24 cellular contexts compared by ENCODE assay signal in genomic region chr4:40601641-40602040, GRCh38. TPM values are rescaled to one million over a fixed set of nuclear protein-coding genes. Genes with fewer than 3 reads are reported as not detected.
DNase-seq lines count a peak whose midpoint lies in the region; ATAC-seq, FAIRE-seq and TF ChIP-seq lines count a peak whose summit lies in the region.
"Had no signal": no experiment of that assay in that cellular context is flagged by ENCODE, and none has a peak within 500 bp of the region (broad histone marks: within the 10 kb centered on the region; RNA-seq: fewer than 3 reads in every experiment).

No MANE protein-coding gene starts in this region.

- ATAC-seq in SK-N-SH treated with all-trans-retinoic acid at 6 μM for 48 hours = no peak
- ATAC-seq: activated CD4-positive, CD25-positive, alpha-beta regulatory T cell treated with anti-CD3 and anti-CD28 coated beads, Interleukin-2, amount 50 U/mL, for 24 hours; effector memory CD8-positive, alpha-beta T cell had no signal

- peak; percentile 27 for DNase-seq in NK-92 treated with Interleukin-12 subunit alpha and Interleukin-12 subunit beta, amount 100 ng/mL, for 24 hours (lab: John Stamatoyannopoulos, UW)
- DNase-seq in NK-92 (lab: John Stamatoyannopoulos, UW; ENCODE audit: unreplicated experiment) = no peak
- DNase-seq in MV-4-11 (lab: John Stamatoyannopoulos, UW) = peak; percentile 98
- peak in 1 of 7 donors; percentile 40 for DNase-seq in adrenal gland
- no peak for DNase-seq in progenitor cell of endocrine pancreas (ENCODE audit: low spot score, unreplicated experiment)
- DNase-seq in urothelium cell line (ENCODE audit: low spot score) = no peak
- DNase-seq in effector memory CD4-positive, alpha-beta T cell = no peak
- DNase-seq: activated CD8-positive, alpha-beta memory T cell treated with anti-CD3 and anti-CD28 coated beads for 24 hours; activated T-cell treated with anti-CD3 and anti-CD28 coated beads, Interleukin-2, amount 50 U/mL, for 48 hours; COR-L47; effector memory CD8-positive, alpha-beta T cell; EL; IMR-90; MG63; NCI-H187 treated with DMSO at 0.1 percent for 48 hours; NCI-H774; Peyer's patch; SK-N-SH; stimulated activated CD4-positive, alpha-beta T cell treated with anti-CD3 and anti-CD28 coated beads, Interleukin-4, amount 100 ng/mL, for 24 hours had no signal

- H3K4me1 ChIP-seq in adrenal gland (replicated peaks in 1 of 2) = peaks cover 19 to 40% of the 10 kb centered on the region in 2 donors
- no peaks in the 10 kb centered on the region for H3K4me1 ChIP-seq in effector memory CD4-positive, alpha-beta T cell (ENCODE audit: control insufficient read depth, insufficient read depth, low read length, poor library complexity, severe bottlenecking)
- H3K4me1 ChIP-seq: Peyer's patch had no signal

- no peaks in the 10 kb centered on the region for H3K27me3 ChIP-seq in adrenal gland
- no peaks in the 10 kb centered on the region for H3K27me3 ChIP-seq in effector memory CD4-positive, alpha-beta T cell (replicated peaks; ENCODE audit: control insufficient read depth, insufficient read depth, low read length, poor library complexity, severe bottlenecking)
- H3K27me3 ChIP-seq: MG63, Peyer's patch had no signal

- H3K27ac ChIP-seq in adrenal gland = peak overlapping the region; percentile 52 to 90 (median 76)
- no peak overlapping the region for H3K27ac ChIP-seq in effector memory CD4-positive, alpha-beta T cell (ENCODE audit: insufficient read depth, low read length, poor library complexity, severe bottlenecking)
- H3K27ac ChIP-seq: 22Rv1, Peyer's patch had no signal

- H3K36me3 ChIP-seq in adrenal gland (replicated peaks in 1 of 2) = peaks cover 0 to 1% of the 10 kb centered on the region in 2 donors
- no peaks in the 10 kb centered on the region for H3K36me3 ChIP-seq in effector memory CD4-positive, alpha-beta T cell (ENCODE audit: control insufficient read depth, insufficient read depth, low read length)
- H3K36me3 ChIP-seq: MG63, Peyer's patch had no signal

- TF ChIP-seq POLR2A in adrenal gland (IDR thresholded peaks at IDR 0.05) = no peak

- H3K9me3 Mint-ChIP-seq in progenitor cell of endocrine pancreas (ENCODE audit: low read depth) = no peaks in the 10 kb centered on the region
- H3K9me3 Mint-ChIP-seq: activated naive CD4-positive, alpha-beta T cell treated with anti-CD3 and anti-CD28 coated beads, Interleukin-2, amount 50 U/mL, for 24 hours; effector memory CD8-positive, alpha-beta T cell had no signal

- no peaks in the 10 kb centered on the region for H3K9me3 ChIP-seq in adrenal gland (replicated peaks in 1 of 3)
- H3K9me3 ChIP-seq in effector memory CD4-positive, alpha-beta T cell (ENCODE audit: control insufficient read depth, low read length) = no peaks in the 10 kb centered on the region
- H3K9me3 ChIP-seq: MG63, Peyer's patch, SK-N-SH had no signal

- peaks cover 3% of the 10 kb centered on the region for H3K4me1 Mint-ChIP-seq in progenitor cell of endocrine pancreas (ENCODE audit: low read depth)
- H3K4me1 Mint-ChIP-seq: activated naive CD4-positive, alpha-beta T cell treated with anti-CD3 and anti-CD28 coated beads, Interleukin-2, amount 50 U/mL, for 24 hours had no signal

- intact Hi-C loops in adrenal gland (cut with DNase I) = no loop called here

- no peaks in the 10 kb centered on the region for H3K27me3 Mint-ChIP-seq in progenitor cell of endocrine pancreas
- H3K27me3 Mint-ChIP-seq: activated naive CD4-positive, alpha-beta T cell treated with anti-CD3 and anti-CD28 coated beads, Interleukin-2, amount 50 U/mL, for 24 hours had no signal

- TF ChIP-seq CTCF in adrenal gland (IDR thresholded peaks at IDR 0.05) = no peak
- no peak for TF ChIP-seq CTCF in progenitor cell of endocrine pancreas (IDR thresholded peaks at IDR 0.05; ENCODE audit: unreplicated experiment)

- peaks cover 9% of the 10 kb centered on the region for H3K36me3 Mint-ChIP-seq in progenitor cell of endocrine pancreas (ENCODE audit: insufficient read depth)
- H3K36me3 Mint-ChIP-seq: activated naive CD4-positive, alpha-beta T cell treated with anti-CD3 and anti-CD28 coated beads, Interleukin-2, amount 50 U/mL, for 24 hours had no signal

- peak overlapping the region; percentile 46 for H3K27ac Mint-ChIP-seq in progenitor cell of endocrine pancreas
- H3K27ac Mint-ChIP-seq: activated naive CD4-positive, alpha-beta T cell treated with anti-CD3 and anti-CD28 coated beads, Interleukin-2, amount 50 U/mL, for 24 hours; effector memory CD8-positive, alpha-beta T cell had no signal

- WGBS in adrenal gland, 4 donors = 70 to 87% (median 83%) methylated on average over 7 of the region's 7 CpGs

- no peak overlapping the region for H3K4me3 ChIP-seq in adrenal gland
- no peak overlapping the region for H3K4me3 ChIP-seq in effector memory CD4-positive, alpha-beta T cell (ENCODE audit: insufficient read depth, low read depth, low read length, poor library complexity, severe bottlenecking)
- H3K4me3 ChIP-seq: MG63, Peyer's patch, smooth muscle cell had no signal

- H3K4me3 Mint-ChIP-seq in progenitor cell of endocrine pancreas (ENCODE audit: low read depth) = no peak overlapping the region
- H3K4me3 Mint-ChIP-seq: activated naive CD4-positive, alpha-beta T cell treated with anti-CD3 and anti-CD28 coated beads, Interleukin-2, amount 50 U/mL, for 24 hours; effector memory CD8-positive, alpha-beta T cell had no signal

- FAIRE-seq in urothelium cell line (lab: Jason Lieb, UNC) = no peak

TF ChIP-seq in SK-N-SH treated with all-trans-retinoic acid at 6 μM for 48 hours, 23 proteins besides CTCF, POLR2A, EP300 and RAD21 (continues in another document):
- TF ChIP-seq OSR1 (CRISPR knock-in tag; IDR thresholded peaks at IDR 0.05) = no peak
- TF ChIP-seq ESRRG (CRISPR knock-in tag; IDR thresholded peaks at IDR 0.05) = no peak
- TF ChIP-seq TSHZ2 (CRISPR knock-in tag; IDR thresholded peaks at IDR 0.05) = no peak
- TF ChIP-seq, protein P1, sequence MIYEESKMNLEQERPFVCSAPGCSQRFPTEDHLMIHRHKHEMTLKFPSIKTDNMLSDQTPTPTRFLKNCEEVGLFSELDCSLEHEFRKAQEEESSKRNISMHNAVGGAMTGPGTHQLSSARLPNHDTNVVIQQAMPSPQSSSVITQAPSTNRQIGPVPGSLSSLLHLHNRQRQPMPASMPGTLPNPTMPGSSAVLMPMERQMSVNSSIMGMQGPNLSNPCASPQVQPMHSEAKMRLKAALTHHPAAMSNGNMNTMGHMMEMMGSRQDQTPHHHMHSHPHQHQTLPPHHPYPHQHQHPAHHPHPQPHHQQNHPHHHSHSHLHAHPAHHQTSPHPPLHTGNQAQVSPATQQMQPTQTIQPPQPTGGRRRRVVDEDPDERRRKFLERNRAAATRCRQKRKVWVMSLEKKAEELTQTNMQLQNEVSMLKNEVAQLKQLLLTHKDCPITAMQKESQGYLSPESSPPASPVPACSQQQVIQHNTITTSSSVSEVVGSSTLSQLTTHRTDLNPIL (CRISPR knock-in tag; IDR thresholded peaks at IDR 0.05; ENCODE audit: low read depth) = no peak
- TF ChIP-seq POU6F1 (CRISPR knock-in tag; IDR thresholded peaks at IDR 0.05; ENCODE audit: borderline replicate concordance, low read depth) = no peak
- TF ChIP-seq PPARA (CRISPR knock-in tag; IDR thresholded peaks at IDR 0.05; ENCODE audit: borderline replicate concordance) = no peak

RNA-seq across cellular contexts. Expression of gene RBM47, which starts 28.0 kb away (rescaled TPM):
- total RNA-seq in adrenal gland (100 to 1,000 TPM; 143 to 370 (median 175) TPM), progenitor cell of endocrine pancreas (64.3 and 64.8 TPM in 2 replicates)
- 100 to 1,000 TPM in 1 of 3 donors, 10 to 100 TPM in 2; 25.7 to 117 (median 26.0) TPM for polyA plus RNA-seq in adrenal gland

Comparison
In these comparisons a context has a peak if more than half of its experiments do, and no peak if none do; other contexts are left out.
1. DNase-seq: peak in NK-92 treated with Interleukin-12 subunit alpha and Interleukin-12 subunit beta, amount 100 ng/mL, for 24 hours (single experiment) and MV-4-11 (single experiment); none in NK-92 (single experiment), progenitor cell of endocrine pancreas (single experiment), urothelium cell line (single experiment) and effector memory CD4-positive, alpha-beta T cell (0 of 3).